Comparison of ENCODE assay signal across 8 cellular contexts in the genomic region with DNA sequence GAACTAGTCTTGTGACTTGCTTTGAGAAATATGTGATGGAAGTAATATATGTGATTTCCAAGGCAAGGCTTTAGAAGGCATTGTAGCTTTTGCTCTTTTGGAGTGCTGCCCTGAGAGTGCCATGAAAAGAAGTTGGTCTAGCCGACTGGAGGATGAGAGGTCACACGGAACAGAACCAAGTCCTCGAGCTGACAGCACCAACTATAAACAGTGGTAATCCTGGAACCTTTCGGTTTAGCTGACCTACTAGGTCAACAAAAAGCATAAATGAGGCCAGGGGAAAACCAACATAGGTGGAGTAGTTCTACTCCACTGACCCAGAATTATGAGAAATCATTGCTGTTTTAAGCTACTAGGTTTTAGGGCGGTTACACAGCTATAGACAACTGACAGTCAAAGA. TPM values are rescaled to one million over a fixed set of nuclear protein-coding genes. Genes with fewer than 3 reads are reported as not detected.
DNase-seq lines count a peak whose midpoint lies in the region; ATAC-seq and TF ChIP-seq lines count a peak whose summit lies in the region.

No MANE protein-coding gene starts in this region.

- TF ChIP-seq CTCF in BJ (IDR thresholded peaks at IDR 0.05; ENCODE audit: insufficient read depth, low read depth, low read length) (no peak), HL-60 (IDR thresholded peaks at IDR 0.05; ENCODE audit: insufficient read depth, low read length) (no peak), cardiac fibroblast (IDR thresholded peaks at IDR 0.05; ENCODE audit: low read depth, low read length) (no peak), mesothelial cell of epicardium (IDR thresholded peaks at IDR 0.05; ENCODE audit: unreplicated experiment) (no peak)

- H3K27me3 ChIP-seq in BJ (ENCODE audit: control insufficient read depth, insufficient read depth, low read length) (no peaks in the 10 kb centered on the region), HL-60 (ENCODE audit: insufficient read depth, poor library complexity, severe bottlenecking) (no peaks in the 10 kb centered on the region)

- H3K4me1 Mint-ChIP-seq in mesothelial cell of epicardium, result peaks cover 23% of the 10 kb centered on the region

- no peaks in the 10 kb centered on the region for H3K9me3 Mint-ChIP-seq in mesothelial cell of epicardium

- no peaks in the 10 kb centered on the region for H3K27me3 Mint-ChIP-seq in mesothelial cell of epicardium (ENCODE audit: low read depth)

- no peak for DNase-seq in BJ (ENCODE audit: low read depth)
- no peak for DNase-seq in HL-60 (ENCODE audit: low read depth in 1 of 2, low spot score in 1 of 2)
- peak; percentile 9 to 15 for DNase-seq in cardiac fibroblast (ENCODE audit: low read depth in 2 of 2)
- no peak for DNase-seq in mesothelial cell of epicardium (ENCODE audit: low spot score in 2 of 2, unreplicated experiment in 2 of 2)
- no peak for DNase-seq in hypothalamus (lab: John Stamatoyannopoulos, UW)
- DNase-seq in KBM-7, result no peak
- DNase-seq in stimulated activated CD4-positive, alpha-beta T cell treated with anti-CD3 and anti-CD28 coated beads, Interleukin-15, amount 100 ng/mL, for 24 hours, result no peak

- H3K36me3 Mint-ChIP-seq in mesothelial cell of epicardium, result peaks cover 16% of the 10 kb centered on the region

- CTCF ChIA-PET in BJ (lab: Yijun Ruan, JAX), result interaction anchor here (0.5 to 0.9 kb wide), 4 partner anchors 12 to 1453 kb away, joined by 3 to 4 read pairs (median 3); no protein-coding TSS in a partner anchor

- POLR2A ChIA-PET in BJ (lab: Charles Lee), result no interaction called here

- no peaks in the 10 kb centered on the region for H3K36me3 ChIP-seq in BJ (ENCODE audit: control insufficient read depth, insufficient read depth, low read length)

- ATAC-seq in HG03025 (IDR thresholded peaks at IDR 0.05; ENCODE audit: low FRiP score, unreplicated experiment), result no peak

- peak overlapping the region; percentile 99 for H3K4me3 ChIP-seq in BJ (ENCODE audit: low read depth, low read length)
- peak overlapping the region; percentile 99 for H3K4me3 ChIP-seq in HL-60 (replicated peaks; ENCODE audit: insufficient read depth, low read length)
- H3K4me3 ChIP-seq in cardiac fibroblast (replicated peaks in 1 of 2; ENCODE audit: low read depth in 2 of 2, low read length in 2 of 2), result peak overlapping the region; percentile 93 to 94

- peak overlapping the region; percentile 58 for H3K27ac Mint-ChIP-seq in mesothelial cell of epicardium

- H3K27ac ChIP-seq in HL-60 (replicated peaks), result no peak overlapping the region

- H3K4me3 Mint-ChIP-seq in mesothelial cell of epicardium, result no peak overlapping the region

- in situ Hi-C loops in KBM-7 (cut with MboI; ENCODE audit: low pct_unique_long_range_greater_than_20kb, low sequenced_read_pairs), result no loop called here

RNA-seq across cellular contexts. Expression of a gene that starts 1.4 kb away (rescaled TPM):
- 115 and 283 TPM in 2 replicates for polyA plus RNA-seq in BJ (2011; rRNA removed)
- 38.0 and 47.1 TPM in 2 replicates for polyA minus RNA-seq in BJ (2011; rRNA and poly(A)+ RNA removed)
- 148 to 155 TPM (median 150 TPM) in 3 replicates for total RNA-seq in mesothelial cell of epicardium

RNA-seq across cellular contexts. Expression of a gene that starts 1.9 kb away (rescaled TPM):
- polyA plus RNA-seq in BJ (2011; rRNA removed), result 5.3 and 13.3 TPM in 2 replicates
- 6.6 and 6.9 TPM in 2 replicates for polyA minus RNA-seq in BJ (2011; rRNA and poly(A)+ RNA removed)
- total RNA-seq in mesothelial cell of epicardium, result 37.3 to 40.2 TPM (median 37.8 TPM) in 3 replicates

Comparison
In these comparisons a context has a peak if more than half of its experiments do, and no peak if none do; other contexts are left out.
1. DNase-seq: peak in cardiac fibroblast (2 of 2); none in BJ (single experiment), HL-60 (0 of 2), mesothelial cell of epicardium (0 of 2), hypothalamus (0 of 51), KBM-7 (single experiment) and stimulated activated CD4-positive, alpha-beta T cell treated with anti-CD3 and anti-CD28 coated beads, Interleukin-15, amount 100 ng/mL, for 24 hours (single experiment).
2. Peak in every context shown above with its lines, with median percentiles within 50 percentile points of each other: H3K4me3 ChIP-seq.